In the genomic region with DNA sequence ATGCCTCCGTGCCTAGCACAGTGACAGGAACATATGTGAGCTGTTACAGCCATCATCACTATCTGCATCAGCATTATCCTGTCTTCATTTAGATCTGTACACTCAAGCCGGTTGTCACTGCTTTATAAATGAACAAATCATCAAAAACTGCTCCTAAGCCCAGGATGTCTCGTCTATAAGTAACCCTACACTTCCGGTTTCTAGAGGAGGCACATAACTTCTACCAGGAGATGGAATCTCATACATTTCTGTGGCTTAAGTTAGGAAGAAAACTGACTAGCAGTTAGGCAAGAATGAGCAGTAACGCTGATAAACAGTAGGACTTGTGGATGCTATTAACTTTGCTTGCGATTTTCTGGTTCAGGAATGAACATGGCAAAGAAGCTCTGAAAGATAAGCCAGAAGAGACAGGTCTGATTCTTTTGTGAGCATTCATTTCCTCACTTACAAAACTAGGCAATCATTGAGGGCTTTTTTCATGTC, we compare ENCODE assay signal across 18 cellular contexts.
DNase-seq lines count a peak whose midpoint lies in the region; ATAC-seq, FAIRE-seq and TF ChIP-seq lines count a peak whose summit lies in the region.
"Had no signal": no experiment of that assay in that cellular context is flagged by ENCODE, and none has a peak within 500 bp of the region (broad histone marks: within the 10 kb centered on the region; RNA-seq: fewer than 3 reads in every experiment).

No MANE protein-coding gene starts in this region.

- H2BK120ac ChIP-seq in H1 (replicated peaks; ENCODE audit: low read depth, low read length): no peak overlapping the region

- FAIRE-seq in H1 (lab: Jason Lieb, UNC): no peak
- FAIRE-seq: A549 had no signal

- H3K4me3 Mint-ChIP-seq in CD8-positive, alpha-beta T cell: no peak overlapping the region
- H3K4me3 Mint-ChIP-seq: CD8-positive, alpha-beta memory T cell had no signal

- no peak overlapping the region for H3K27ac ChIP-seq in OCI-LY3 (ENCODE audit: low read length)
- H3K27ac ChIP-seq in H1 (ENCODE audit: low read depth, low read length): no peak overlapping the region
- no peak overlapping the region for H3K27ac ChIP-seq in CD8-positive, alpha-beta T cell (ENCODE audit: low read depth, low read length)
- H3K27ac ChIP-seq: A549, BLaER1, SJCRH30 had no signal

- H3K23me2 ChIP-seq in H1 (ENCODE audit: low read depth, low read length): no peaks in the 10 kb centered on the region

- no peak for ATAC-seq in GM18502 (IDR thresholded peaks at IDR 0.05; ENCODE audit: poor library complexity, unreplicated experiment)
- no peak for ATAC-seq in CD8-positive, alpha-beta T cell
- ATAC-seq: A549 had no signal

- H3K9me3 ChIP-seq in OCI-LY3 (ENCODE audit: insufficient read depth, low read length): no peaks in the 10 kb centered on the region
- H3K9me3 ChIP-seq in H1 (ENCODE audit: insufficient read depth in 2 of 2, low read depth in 1 of 2, low read length in 1 of 2): no peaks in the 10 kb centered on the region
- no peaks in the 10 kb centered on the region for H3K9me3 ChIP-seq in CD8-positive, alpha-beta T cell (ENCODE audit: low read length)
- H3K9me3 ChIP-seq: A549, BLaER1, SJCRH30 had no signal

- no peak overlapping the region for H3K56ac ChIP-seq in H1 (replicated peaks; ENCODE audit: insufficient read length, low read depth, low read length)

- no peak overlapping the region for H4K8ac ChIP-seq in H1 (ENCODE audit: extremely low read depth, insufficient read depth, low read length)

- no peak overlapping the region for H2BK15ac ChIP-seq in H1 (ENCODE audit: low read length)

- no peaks in the 10 kb centered on the region for H3K27me3 ChIP-seq in OCI-LY3 (ENCODE audit: low read depth, low read length)
- no peaks in the 10 kb centered on the region for H3K27me3 ChIP-seq in H1 (replicated peaks in 1 of 4; ENCODE audit: control insufficient read depth in 3 of 4, extremely low read depth in 1 of 4, insufficient read depth in 3 of 4, low read length in 3 of 4)
- H3K27me3 ChIP-seq in CD8-positive, alpha-beta T cell (ENCODE audit: insufficient read depth, low read length): no peaks in the 10 kb centered on the region
- H3K27me3 ChIP-seq: BLaER1, SJCRH30 had no signal

- H3K4me1 ChIP-seq in OCI-LY3 (ENCODE audit: low read length): peaks cover 3% of the 10 kb centered on the region; the same call in 1 of the 2 replicates
- H3K4me1 ChIP-seq in H1 (replicated peaks in 1 of 4; ENCODE audit: control insufficient read depth in 3 of 4, insufficient read depth in 4 of 4, low read length in 3 of 4): peaks cover 2 to 13% (median 7%) of the 10 kb centered on the region in 4 experiments; a peak in 4 of 7 replicates
- peaks cover 5% of the 10 kb centered on the region for H3K4me1 ChIP-seq in CD8-positive, alpha-beta T cell (ENCODE audit: insufficient read depth, low read length)
- H3K4me1 ChIP-seq: A549, SJCRH30 had no signal

- H3K4me1 Mint-ChIP-seq in CD8-positive, alpha-beta T cell (ENCODE audit: low read depth): peaks cover 18% of the 10 kb centered on the region

- H4K91ac ChIP-seq in H1 (replicated peaks; ENCODE audit: insufficient read length, low read length): no peak overlapping the region

- no peak overlapping the region for H2AK5ac ChIP-seq in H1 (ENCODE audit: low read depth, low read length)

- no peak overlapping the region for H3K23ac ChIP-seq in H1 (ENCODE audit: insufficient read length)

- WGBS in H1 (ENCODE audit: extremely low coverage in 1 of 2, insufficient coverage in 1 of 2, insufficient read length in 1 of 2, insufficient replicate concordance in 2 of 2, low coverage in 1 of 2, low lambda C conversion rate in 2 of 2, missing lambda C conversion rate in 1 of 2), 2 experiments: 89% methylated on average over 6 of the region's 6 CpGs; no CpG with 5 or more reads in 1 of the 2 experiments

- CTCF ChIA-PET in H1 (lab: Charles Lee; ENCODE audit: partially characterized antibody): no interaction called here
- CTCF ChIA-PET in CD8-positive, alpha-beta T cell (lab: Charles Lee): no interaction called here

- H3K4me2 ChIP-seq in OCI-LY3 (ENCODE audit: low read length) (0 out of 2 replicates have a peak overlapping the region, but pooled peaks have one; percentile 6), H1 (ENCODE audit: insufficient read depth in 1 of 2, low read depth in 2 of 2, low read length in 2 of 2) (no peak overlapping the region)
- H3K4me2 ChIP-seq: A549, BLaER1 had no signal

- H2BK5ac ChIP-seq in H1 (ENCODE audit: low read depth, low read length): no peak overlapping the region

- H2BK20ac ChIP-seq in H1 (ENCODE audit: low read length): no peak overlapping the region

- H3K27me3 Mint-ChIP-seq in CD8-positive, alpha-beta T cell (ENCODE audit: low read depth): no peaks in the 10 kb centered on the region

- POLR2A ChIA-PET in H1 (lab: Charles Lee; ENCODE audit: partially characterized antibody): no interaction called here
- POLR2A ChIA-PET in CD8-positive, alpha-beta T cell (lab: Charles Lee): no interaction called here

- H3K4me3 ChIP-seq in OCI-LY3 (ENCODE audit: low read length): no peak overlapping the region
- no peak overlapping the region for H3K4me3 ChIP-seq in H1 (ENCODE audit: extremely low read depth in 1 of 4, insufficient read depth in 2 of 4, low read depth in 3 of 4, low read length in 4 of 4)
- H3K4me3 ChIP-seq in CD8-positive, alpha-beta T cell (ENCODE audit: low read depth, low read length): no peak overlapping the region
- H3K4me3 ChIP-seq: A549, BLaER1, SJCRH30 had no signal

- H3K14ac ChIP-seq in H1 (ENCODE audit: insufficient read length): no peak overlapping the region

- TF ChIP-seq EP300 in H1 (IDR thresholded peaks at IDR 0.05; ENCODE audit: borderline replicate concordance in 1 of 2, low read depth in 2 of 2, low read length in 2 of 2): no peak

- no peaks in the 10 kb centered on the region for H3K36me3 Mint-ChIP-seq in CD8-positive, alpha-beta T cell
- H3K36me3 Mint-ChIP-seq: CD8-positive, alpha-beta memory T cell had no signal

- no peak overlapping the region for H3K27ac Mint-ChIP-seq in CD8-positive, alpha-beta T cell
- H3K27ac Mint-ChIP-seq: CD8-positive, alpha-beta memory T cell had no signal

- H2AFZ ChIP-seq in OCI-LY3 (ENCODE audit: low read depth, low read length): peak overlapping the region; percentile 39; the same call in 1 of the 2 replicates
- H2AFZ ChIP-seq in H1 (ENCODE audit: low read length): peak overlapping the region; percentile 42; the same call in 1 of the 2 replicates

- H2BK12ac ChIP-seq in H1 (ENCODE audit: low read depth, low read length): no peak overlapping the region

- peaks cover 2% of the 10 kb centered on the region for H3K9me3 Mint-ChIP-seq in CD8-positive, alpha-beta T cell

- no peak overlapping the region for H3K18ac ChIP-seq in H1 (ENCODE audit: extremely low read depth, low read length)

- H3K79me2 ChIP-seq in OCI-LY3 (ENCODE audit: low read length) (no peaks in the 10 kb centered on the region), H1 (ENCODE audit: control insufficient read depth in 1 of 2, insufficient read depth in 2 of 2, low read length in 2 of 2) (no peaks in the 10 kb centered on the region)

- intact Hi-C loops in CD8-positive, alpha-beta T cell (cut with DNase I, micrococcal nuclease): no loop called here

- H3K4ac ChIP-seq in H1 (replicated peaks; ENCODE audit: insufficient read length, low read depth, low read length): no peak overlapping the region

- no peaks in the 10 kb centered on the region for H4K20me1 ChIP-seq in OCI-LY3 (ENCODE audit: insufficient read depth, low read length)
- H4K20me1 ChIP-seq in H1 (replicated peaks in 1 of 2; ENCODE audit: control insufficient read depth in 1 of 2, insufficient read depth in 2 of 2, low read length in 2 of 2): no peaks in the 10 kb centered on the region
- H4K20me1 ChIP-seq: BLaER1 had no signal

- no peak for TF ChIP-seq RAD21 in H1 (IDR thresholded peaks at IDR 0.05 in 1 of 2, conservative IDR thresholded peaks at IDR 0.05 in 1 of 2; ENCODE audit: low read depth in 2 of 2, low read length in 2 of 2)

- H3K9ac ChIP-seq in OCI-LY3 (ENCODE audit: low read length) (no peak overlapping the region), H1 (replicated peaks in 1 of 4; ENCODE audit: extremely low read depth in 1 of 4, low read depth in 3 of 4, low read length in 3 of 4) (no peak overlapping the region)
- H3K9ac ChIP-seq: BLaER1 had no signal

- H3K36me3 ChIP-seq in OCI-LY3 (replicated peaks; ENCODE audit: low read depth, low read length) (no peaks in the 10 kb centered on the region), H1 (ENCODE audit: control insufficient read depth in 2 of 4, insufficient read depth in 4 of 4, low read length in 3 of 4) (no peaks in the 10 kb centered on the region)
- no peaks in the 10 kb centered on the region for H3K36me3 ChIP-seq in CD8-positive, alpha-beta T cell (ENCODE audit: insufficient read depth, low read length)
- H3K36me3 ChIP-seq: BLaER1, SJCRH30 had no signal

- H3K79me1 ChIP-seq in H1 (ENCODE audit: low read depth, low read length): no peaks in the 10 kb centered on the region

- no peak overlapping the region for H4K5ac ChIP-seq in H1 (ENCODE audit: insufficient read length, low read depth, low read length)

- DNase-seq in EL (peak; percentile 10), H1 (ENCODE audit: low read depth in 1 of 2, low spot score in 2 of 2) (no peak), non-pigmented ciliary epithelial cell (ENCODE audit: low read depth) (peak; percentile 20), GM10266 (ENCODE audit: extremely low spot score) (no peak)
- DNase-seq in CD8-positive, alpha-beta T cell: no peak
- DNase-seq: CD8-positive, alpha-beta memory T cell; DMS53; KG1; MV-4-11; NCI-H1436; NCI-H1930; NCI-H345; NCI-H524 treated with DMSO at 0.1 percent for 48 hours; SJCRH30 had no signal

- TF ChIP-seq CTCF in OCI-LY3 (IDR thresholded peaks at IDR 0.05; ENCODE audit: low read depth, low read length) (no peak), H1 (IDR thresholded peaks at IDR 0.05; ENCODE audit: control extremely low read depth in 1 of 3, insufficient read depth in 1 of 3, low read depth in 1 of 3, low read length in 3 of 3) (no peak), GM10266 (IDR thresholded peaks at IDR 0.05; ENCODE audit: control insufficient read depth, insufficient read depth, low read depth, missing control alignments) (no peak)
- TF ChIP-seq CTCF in CD8-positive, alpha-beta T cell (IDR thresholded peaks at IDR 0.05): no peak

- no peak for TF ChIP-seq POLR2A in H1 (IDR thresholded peaks at IDR 0.05; ENCODE audit: control extremely low read depth in 1 of 2, low read depth in 2 of 2, low read length in 2 of 2)

TF ChIP-seq in H1, 55 proteins besides CTCF, POLR2A, EP300 and RAD21 (continues in another document):
- no peak for TF ChIP-seq KDM5A (IDR thresholded peaks at IDR 0.05; ENCODE audit: low read length)
- TF ChIP-seq, protein P1, sequence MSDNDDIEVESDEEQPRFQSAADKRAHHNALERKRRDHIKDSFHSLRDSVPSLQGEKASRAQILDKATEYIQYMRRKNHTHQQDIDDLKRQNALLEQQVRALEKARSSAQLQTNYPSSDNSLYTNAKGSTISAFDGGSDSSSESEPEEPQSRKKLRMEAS (IDR thresholded peaks at IDR 0.05): no peak
- no peak for TF ChIP-seq TAF1 (IDR thresholded peaks at IDR 0.05; ENCODE audit: low read depth, low read length)
- TF ChIP-seq TEAD4 (IDR thresholded peaks at IDR 0.05; ENCODE audit: low read depth, low read length): no peak
- no peak for TF ChIP-seq KDM1A (IDR thresholded peaks at IDR 0.05; ENCODE audit: borderline replicate concordance, low read length)
- TF ChIP-seq RNF2 (IDR thresholded peaks at IDR 0.05; ENCODE audit: borderline replicate concordance, low read depth, low read length, missing control alignments, poor library complexity, severe bottlenecking): no peak

Comparison
In these comparisons a context has a peak if more than half of its experiments do, and no peak if none do; other contexts are left out.
1. DNase-seq: peak in EL (single experiment) and non-pigmented ciliary epithelial cell (single experiment); none in H1 (0 of 2), GM10266 (single experiment) and CD8-positive, alpha-beta T cell (0 of 7).